13 cellular contexts compared by ENCODE assay signal in genomic region chr20:6632187-6632586, GRCh38.
DNase-seq lines count a peak whose midpoint lies in the region; ATAC-seq, FAIRE-seq and TF ChIP-seq lines count a peak whose summit lies in the region.
"Had no signal": no experiment of that assay in that cellular context is flagged by ENCODE, and none has a peak within 500 bp of the region (broad histone marks: within the 10 kb centered on the region; RNA-seq: fewer than 3 reads in every experiment).

No MANE protein-coding gene starts in this region.

- DNase-seq in COLO829 (ENCODE audit: low spot score) (peak; percentile 80), M059J (ENCODE audit: low read depth) (peak; percentile 45), astrocyte of the hippocampus (ENCODE audit: low read depth, low spot score) (peak; percentile 35), kidney (peak; percentile 72), mucosa of gallbladder (ENCODE audit: low spot score) (no peak)
- DNase-seq: activated T-cell treated with anti-CD3 and anti-CD28 coated beads, Interleukin-2, amount 50 U/mL, for 24 hours; left colon; stimulated activated naive B cell treated with anti-CD40 and anti-IgM and Interleukin-4, amounts not matched to agents 10 μg/mL and 1 μg/mL and 100 μg/mL, for 72 hours; SW 1271 had no signal

- H3K36me3 Mint-ChIP-seq in stimulated activated memory B cell treated with anti-CD40 and anti-IgM and Interleukin-4, amounts not matched to agents 10 μg/mL and 1 μg/mL and 100 μg/mL, for 72 hours: no peaks in the 10 kb centered on the region
- H3K36me3 Mint-ChIP-seq: stimulated activated naive B cell treated with anti-CD40 and anti-IgM and Interleukin-4, amounts not matched to agents 10 μg/mL and 1 μg/mL and 100 μg/mL, for 72 hours had no signal

- no peak overlapping the region for H3K4me3 Mint-ChIP-seq in stimulated activated memory B cell treated with anti-CD40 and anti-IgM and Interleukin-4, amounts not matched to agents 10 μg/mL and 1 μg/mL and 100 μg/mL, for 72 hours
- H3K4me3 Mint-ChIP-seq: activated T-cell treated with anti-CD3 and anti-CD28 coated beads, Interleukin-2, amount 50 U/mL, for 24 hours; stimulated activated naive B cell treated with anti-CD40 and anti-IgM and Interleukin-4, amounts not matched to agents 10 μg/mL and 1 μg/mL and 100 μg/mL, for 72 hours had no signal

- H3K27me3 Mint-ChIP-seq in stimulated activated memory B cell treated with anti-CD40 and anti-IgM and Interleukin-4, amounts not matched to agents 10 μg/mL and 1 μg/mL and 100 μg/mL, for 72 hours: no peaks in the 10 kb centered on the region
- H3K27me3 Mint-ChIP-seq: activated T-cell treated with anti-CD3 and anti-CD28 coated beads, Interleukin-2, amount 50 U/mL, for 24 hours; stimulated activated naive B cell treated with anti-CD40 and anti-IgM and Interleukin-4, amounts not matched to agents 10 μg/mL and 1 μg/mL and 100 μg/mL, for 72 hours had no signal

- H3K27ac ChIP-seq in kidney (ENCODE audit: low read depth in 2 of 2, low read length in 2 of 2): no peak overlapping the region
- H3K27ac ChIP-seq: right lobe of liver had no signal

- no peak overlapping the region for H3K4me3 ChIP-seq in kidney (ENCODE audit: low read length in 2 of 2)
- H3K4me3 ChIP-seq: right lobe of liver had no signal

- ATAC-seq in GM19035 (IDR thresholded peaks at IDR 0.05; ENCODE audit: unreplicated experiment) (no peak), GM21367 (IDR thresholded peaks at IDR 0.05; ENCODE audit: unreplicated experiment) (no peak)
- no peak for ATAC-seq in stimulated activated memory B cell treated with anti-CD40 and anti-IgM and Interleukin-4, amounts not matched to agents 10 μg/mL and 1 μg/mL and 100 μg/mL, for 72 hours
- ATAC-seq: left colon; right lobe of liver; stimulated activated naive B cell treated with anti-CD40 and anti-IgM and Interleukin-4, amounts not matched to agents 10 μg/mL and 1 μg/mL and 100 μg/mL, for 72 hours had no signal

- no peaks in the 10 kb centered on the region for H3K36me3 ChIP-seq in kidney (ENCODE audit: control insufficient read depth in 1 of 2, insufficient read depth in 2 of 2, low read length in 2 of 2)
- H3K36me3 ChIP-seq: right lobe of liver had no signal

- no peak overlapping the region for H3K9ac ChIP-seq in kidney (ENCODE audit: low read length in 2 of 2)

- FAIRE-seq in kidney (lab: Jason Lieb, UNC): no peak

- H3K4me1 Mint-ChIP-seq in stimulated activated memory B cell treated with anti-CD40 and anti-IgM and Interleukin-4, amounts not matched to agents 10 μg/mL and 1 μg/mL and 100 μg/mL, for 72 hours: no peaks in the 10 kb centered on the region
- H3K4me1 Mint-ChIP-seq: stimulated activated naive B cell treated with anti-CD40 and anti-IgM and Interleukin-4, amounts not matched to agents 10 μg/mL and 1 μg/mL and 100 μg/mL, for 72 hours had no signal

- peaks cover 11% of the 10 kb centered on the region for H3K9me3 Mint-ChIP-seq in stimulated activated memory B cell treated with anti-CD40 and anti-IgM and Interleukin-4, amounts not matched to agents 10 μg/mL and 1 μg/mL and 100 μg/mL, for 72 hours

- TF ChIP-seq CTCF in kidney (IDR thresholded peaks at IDR 0.05; ENCODE audit: borderline replicate concordance, extremely low read depth, insufficient read depth): no peak

- no peaks in the 10 kb centered on the region for H3K4me1 ChIP-seq in kidney (ENCODE audit: control insufficient read depth in 1 of 2, insufficient read depth in 1 of 2, low read depth in 1 of 2, low read length in 2 of 2)
- H3K4me1 ChIP-seq: right lobe of liver had no signal

- intact Hi-C loops in kidney (cut with DNase I): no loop called here

- H3K9me3 ChIP-seq in kidney (ENCODE audit: control insufficient read depth in 1 of 2, low read length in 2 of 2): no peaks in the 10 kb centered on the region
- H3K9me3 ChIP-seq: right lobe of liver had no signal

- no peak overlapping the region for H3K27ac Mint-ChIP-seq in stimulated activated memory B cell treated with anti-CD40 and anti-IgM and Interleukin-4, amounts not matched to agents 10 μg/mL and 1 μg/mL and 100 μg/mL, for 72 hours
- H3K27ac Mint-ChIP-seq: activated T-cell treated with anti-CD3 and anti-CD28 coated beads, Interleukin-2, amount 50 U/mL, for 24 hours; stimulated activated naive B cell treated with anti-CD40 and anti-IgM and Interleukin-4, amounts not matched to agents 10 μg/mL and 1 μg/mL and 100 μg/mL, for 72 hours had no signal
